ENCODE assay signal across 12 cellular contexts in genomic region chr17:19726615-19727376, GRCh38. TPM values are rescaled to one million over a fixed set of nuclear protein-coding genes. Genes with fewer than 3 reads are reported as not detected.
A peak's percentile ranks its signal among the peaks of the same experiment; 100 is the strongest.
DNase-seq lines count a peak whose midpoint lies in the region; ATAC-seq and TF ChIP-seq lines count a peak whose summit lies in the region.
"Had no signal": no experiment of that assay in that cellular context is flagged by ENCODE, and none has a peak within 500 bp of the region (broad histone marks: within the 10 kb centered on the region; RNA-seq: fewer than 3 reads in every experiment).

No MANE protein-coding gene starts in this region.

- H3K4me1 ChIP-seq in colonic mucosa (peaks cover 9% of the 10 kb centered on the region), liver (ENCODE audit: control insufficient read depth in 4 of 4, insufficient read depth in 4 of 4, low read length in 3 of 4) (peaks cover 5 to 11% (median 8%) of the 10 kb centered on the region in 4 donors), subcutaneous abdominal adipose tissue (ENCODE audit: control insufficient read depth in 5 of 5, insufficient read depth in 5 of 5, low read length in 5 of 5) (peaks cover 17 to 51% (median 40%) of the 10 kb centered on the region in 5 donors)

- H3K9ac ChIP-seq in colonic mucosa (ENCODE audit: low read depth in 2 of 2, low read length in 2 of 2) (no peak overlapping the region), liver (ENCODE audit: low read depth in 1 of 2, low read length in 2 of 2) (peak overlapping the region in 1 of 2 donors; percentile 23), subcutaneous abdominal adipose tissue (ENCODE audit: low read length in 5 of 5) (peak overlapping the region; percentile 63 to 75 (median 71))

- TF ChIP-seq CTCF in colonic mucosa (IDR thresholded peaks at IDR 0.05) (no peak), liver (IDR thresholded peaks at IDR 0.05; ENCODE audit: low read depth, low read length, missing input control) (no peak)

- H3K27me3 ChIP-seq in MG63 (no peaks in the 10 kb centered on the region), colonic mucosa (no peaks in the 10 kb centered on the region), liver (ENCODE audit: control insufficient read depth in 4 of 4, insufficient read depth in 4 of 4, low read length in 3 of 4) (no peaks in the 10 kb centered on the region), subcutaneous abdominal adipose tissue (ENCODE audit: control insufficient read depth in 5 of 5, insufficient read depth in 4 of 5, low read length in 5 of 5) (no peaks in the 10 kb centered on the region)

- H3K4me3 ChIP-seq in MG63 (no peak overlapping the region), colonic mucosa (no peak overlapping the region), liver (ENCODE audit: low read depth in 1 of 3, low read length in 3 of 3) (no peak overlapping the region), subcutaneous abdominal adipose tissue (ENCODE audit: low read depth in 1 of 5, low read length in 5 of 5) (peak overlapping the region in 1 of 5 donors; percentile 28)

- H3K9me3 ChIP-seq in MG63 (no peaks in the 10 kb centered on the region), colonic mucosa (no peaks in the 10 kb centered on the region), liver (ENCODE audit: control insufficient read depth in 4 of 4, low read length in 3 of 4) (no peaks in the 10 kb centered on the region), subcutaneous abdominal adipose tissue (ENCODE audit: control insufficient read depth in 5 of 5, low read length in 5 of 5) (no peaks in the 10 kb centered on the region)

- no peak for TF ChIP-seq RAD21 in liver (IDR thresholded peaks at IDR 0.05)

- intact Hi-C loops in colonic mucosa (cut with DNase I), result no loop called here

- DNase-seq in MG63 (peak; percentile 39), colonic mucosa (no peak), Ammon's horn (ENCODE audit: low spot score) (no peak), left lobe of liver (ENCODE audit: low spot score) (no peak), H4 (ENCODE audit: low spot score) (no peak), activated T-cell treated with anti-CD3 and anti-CD28 coated beads for 4 hours (no peak)
- DNase-seq: activated effector memory CD4-positive, alpha-beta T cell treated with Interleukin-2 at 50 U/mL for 16 hours; DMS79; mesendoderm had no signal

- H3K27ac ChIP-seq in colonic mucosa, result peak overlapping the region; percentile 57
- peak overlapping the region; percentile 80 to 88 for H3K27ac ChIP-seq in liver (ENCODE audit: low read depth in 1 of 2, low read length in 2 of 2)
- peak overlapping the region; percentile 92 for H3K27ac ChIP-seq in subcutaneous abdominal adipose tissue (ENCODE audit: low read depth, low read length)

- ATAC-seq in left lobe of liver, result no peak

- H3K36me3 ChIP-seq in MG63 (no peaks in the 10 kb centered on the region), colonic mucosa (no peaks in the 10 kb centered on the region), liver (ENCODE audit: control insufficient read depth in 4 of 4, insufficient read depth in 3 of 4, low read depth in 1 of 4, low read length in 3 of 4) (no peaks in the 10 kb centered on the region), subcutaneous abdominal adipose tissue (ENCODE audit: control insufficient read depth in 5 of 5, insufficient read depth in 5 of 5, low read length in 5 of 5) (no peaks in the 10 kb centered on the region)

- 93% methylated on average over 7 of the region's 7 CpGs for WGBS in liver

TF ChIP-seq in liver, 16 proteins besides CTCF, POLR2A, EP300 and RAD21:
- TF ChIP-seq FOXA2 (IDR thresholded peaks at IDR 0.05), result no peak
- TF ChIP-seq ZBTB33 (IDR thresholded peaks at IDR 0.05), result no peak
- peak; percentile 2 for TF ChIP-seq FOXA1 (IDR thresholded peaks at IDR 0.05)
- no peak for TF ChIP-seq EGR1 (IDR thresholded peaks at IDR 0.05; ENCODE audit: low read depth in 2 of 2)

RNA-seq across cellular contexts. Expression of gene SLC47A2, which starts 10.4 kb away (rescaled TPM):
- total RNA-seq in MG63 (2014; rRNA removed; shearing (Covaris generic); ENCODE audit: low replicate concordance), result 24.8 and 27.9 TPM in 2 replicates
- total RNA-seq in colonic mucosa (under 1 TPM; 0.16 to 0.25 TPM), liver (not detected), left lobe of liver (not detected)
- polyA plus RNA-seq in liver, result under 1 TPM in 1 of 2 donors, not detected in 1; 0.08 TPM
- total RNA-seq in H4 (2014; rRNA removed; shearing (Covaris generic)), result not detected in 2 replicates
- total RNA-seq: subcutaneous adipose tissue had no signal

RNA-seq across cellular contexts. Expression of gene ALDH3A1, which starts 21.3 kb away (rescaled TPM):
- total RNA-seq in MG63 (2014; rRNA removed; shearing (Covaris generic); ENCODE audit: low replicate concordance), result 240 and 395 TPM in 2 replicates
- total RNA-seq in colonic mucosa, result 1 to 10 TPM; 3.7 to 6.6 TPM
- under 1 TPM; 0.09 to 0.33 TPM for total RNA-seq in liver
- polyA plus RNA-seq in liver, result 1 to 10 TPM in 1 of 2 donors, under 1 TPM in 1; 0.10 to 3.2 TPM
- total RNA-seq in left lobe of liver, result 1.5 TPM
- 41.9 and 51.1 TPM in 2 replicates for total RNA-seq in H4 (2014; rRNA removed; shearing (Covaris generic))

Comparison
In these comparisons a context has a peak if more than half of its experiments do, and no peak if none do; other contexts are left out.
1. H3K9ac ChIP-seq: peak in subcutaneous abdominal adipose tissue (5 of 5); none in colonic mucosa (0 of 2).
2. RNA of gene SLC47A2, which starts 10.4 kb away (total RNA-seq): 24.8 to 27.9 TPM in MG63; 0.16 to 0.25 TPM in colonic mucosa, not detected in liver, not detected in left lobe of liver (single experiment) and not detected in H4; every median in the first group is over 10 times any median in the second.
3. Peak in every context shown above with its lines, with median percentiles within 50 percentile points of each other: H3K27ac ChIP-seq.